ENCODE assay signal across 4 cellular contexts in genomic region chr10:4956955-4957645, GRCh38. TPM values are rescaled to one million over a fixed set of nuclear protein-coding genes. Genes with fewer than 3 reads are reported as not detected.
"Had no signal": no experiment of that assay in that cellular context is flagged by ENCODE, and none has a peak within 500 bp of the region (broad histone marks: within the 10 kb centered on the region; RNA-seq: fewer than 3 reads in every experiment).

No MANE protein-coding gene starts in this region.

RNA-seq across cellular contexts. Expression of gene AKR1C2, which starts 46.6 kb away (rescaled TPM):
- total RNA-seq: activated CD4-positive, alpha-beta memory T cell treated with anti-CD3 and anti-CD28 coated beads, Interleukin-2, amount 10 ng/mL, durations not matched to agents 7 days and 5 days; activated CD8-positive, alpha-beta memory T cell treated with anti-CD3 and anti-CD28 coated beads, Interleukin-2, amount 10 ng/mL, durations not matched to agents 7 days and 5 days; T-helper 1 cell treated with Interleukin-12 subunit alpha and Interleukin-12 subunit beta and Interleukin-4 antibody, amounts not matched to agents 30 ng/mL and 1 ng/mL, for 36 hours; T-helper 2 cell treated with Interferon-gamma antibody and Interleukin-4, amounts not matched to agents 100 ng/mL and 5 ng/mL, for 36 hours had no signal
